In genomic region chr2:213261237-213261636, GRCh38 we compare ENCODE assay signal across 2 cellular contexts.
TF ChIP-seq lines count a peak whose summit lies in the region.

No MANE protein-coding gene starts in this region.

TF ChIP-seq in HepG2, 621 proteins besides CTCF, POLR2A, EP300 and RAD21:
- TF ChIP-seq ZNF567 (CRISPR knock-in tag; IDR thresholded peaks at IDR 0.05; ENCODE audit: borderline replicate concordance): no peak
- no peak for TF ChIP-seq PITX1 (CRISPR knock-in tag; IDR thresholded peaks at IDR 0.05)
- no peak for TF ChIP-seq NKX3-1 (CRISPR knock-in tag; IDR thresholded peaks at IDR 0.05)
- TF ChIP-seq LCORL (IDR thresholded peaks at IDR 0.05): peak; percentile 97
- no peak for TF ChIP-seq LCORL (CRISPR knock-in tag; IDR thresholded peaks at IDR 0.05)
TF ChIP-seq in HepG2: peak in this region for 1.

TF ChIP-seq in GM12878, 131 proteins besides CTCF, POLR2A, EP300 and RAD21:
- TF ChIP-seq SIX5 (IDR thresholded peaks at IDR 0.05; ENCODE audit: low read depth, low read length, severe bottlenecking): no peak
- TF ChIP-seq SMAD1 (IDR thresholded peaks at IDR 0.05; ENCODE audit: low read depth, partially characterized antibody): peak; percentile 72
